In the genomic region with DNA sequence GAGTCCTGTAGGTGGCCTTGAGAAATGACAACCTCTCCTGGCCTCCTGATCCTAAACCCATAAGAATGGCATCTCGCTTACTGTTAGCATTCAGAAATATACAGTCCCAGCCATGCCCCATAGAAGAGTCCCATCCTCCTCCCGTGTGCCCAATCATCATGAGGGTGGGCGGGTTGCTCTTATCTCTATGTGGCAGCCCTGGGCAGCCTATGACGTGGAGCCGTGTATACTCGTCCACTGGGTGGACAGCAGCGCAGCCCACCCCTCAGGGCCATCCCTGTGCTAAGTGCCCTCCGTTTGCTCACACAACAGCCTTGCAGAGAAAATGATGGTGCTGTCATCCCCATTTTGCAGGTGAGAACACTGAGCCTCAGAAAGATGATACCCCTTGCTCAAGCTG, we compare ENCODE assay signal across 14 cellular contexts.
DNase-seq lines count a peak whose midpoint lies in the region; ATAC-seq, FAIRE-seq and TF ChIP-seq lines count a peak whose summit lies in the region.
"Had no signal": no experiment of that assay in that cellular context is flagged by ENCODE, and none has a peak within 500 bp of the region (broad histone marks: within the 10 kb centered on the region; RNA-seq: fewer than 3 reads in every experiment).

No MANE protein-coding gene starts in this region.

- no peak overlapping the region for H3K27ac ChIP-seq in HepG2 (ENCODE audit: extremely low read length, insufficient read depth, low read length)
- no peak overlapping the region for H3K27ac ChIP-seq in right lobe of liver
- H3K27ac ChIP-seq in cingulate gyrus (ENCODE audit: low read depth, low read length): peak overlapping the region; percentile 96
- no peak overlapping the region for H3K27ac ChIP-seq in neuronal stem cell (replicated peaks; ENCODE audit: low read length)
- H3K27ac ChIP-seq: GM23248 had no signal

- no peak for TF ChIP-seq CTCF in HepG2 (CRISPR knock-in tag; IDR thresholded peaks at IDR 0.05)
- TF ChIP-seq CTCF in right lobe of liver (IDR thresholded peaks at IDR 0.05): no peak

- no peak overlapping the region for H2BK12ac ChIP-seq in neuronal stem cell (ENCODE audit: low read length)

- H3K79me2 ChIP-seq in HepG2 (ENCODE audit: insufficient read depth, low read length): no peaks in the 10 kb centered on the region

- TF ChIP-seq RAD21 in HepG2 (CRISPR knock-in tag; IDR thresholded peaks at IDR 0.05): no peak

- in situ Hi-C loops in HepG2 (cut with HindIII; ENCODE audit: extremely low pct_ligation_motif_present, low pct_unique_long_range_greater_than_20kb) (loop anchor here (5.0 to 25.0 kb wide), 2 partner anchors 278 to 858 kb away; no protein-coding TSS in a partner anchor), G401 (cut with HindIII; ENCODE audit: low sequenced_read_pairs) (no loop called here)

- H3K4me3 ChIP-seq in HepG2 (replicated peaks in 1 of 3; ENCODE audit: insufficient read depth in 1 of 3, low read depth in 2 of 3, low read length in 3 of 3): no peak overlapping the region
- no peak overlapping the region for H3K4me3 ChIP-seq in right lobe of liver
- H3K4me3 ChIP-seq in neuronal stem cell (ENCODE audit: low read length in 2 of 2): no peak overlapping the region
- H3K4me3 ChIP-seq: GM23248 had no signal

- ATAC-seq in HepG2 (no peak), right lobe of liver (no peak)
- ATAC-seq: HCT116 had no signal

- H4K8ac ChIP-seq in neuronal stem cell (ENCODE audit: low read depth, low read length): no peak overlapping the region

- 0% methylated on average over 7 of the region's 8 CpGs for WGBS in HepG2 (ENCODE audit: low lambda C conversion rate)
- WGBS in right lobe of liver (ENCODE audit: insufficient coverage, low coverage, low lambda C conversion rate, missing lambda C conversion rate): 60% methylated on average over 1 of the region's 8 CpGs
- no CpG with 5 or more reads among the region's 8 CpGs for WGBS in neuronal stem cell (ENCODE audit: extremely low coverage in 2 of 2, insufficient read length in 2 of 2, insufficient replicate concordance in 1 of 2), 2 donors

- no peak overlapping the region for H2BK5ac ChIP-seq in neuronal stem cell (ENCODE audit: low read length)

- no peak overlapping the region for H3K14ac ChIP-seq in neuronal stem cell (ENCODE audit: low read length)

- TF ChIP-seq POLR2A in HepG2 (IDR thresholded peaks at IDR 0.05; ENCODE audit: insufficient read depth in 1 of 2, low read depth in 2 of 2, low read length in 2 of 2) (no peak), right lobe of liver (IDR thresholded peaks at IDR 0.05) (no peak)

- POLR2A ChIA-PET in HepG2 (lab: Yijun Ruan, JAX): no interaction called here

- peak overlapping the region; percentile 78 for H3K4ac ChIP-seq in neuronal stem cell (ENCODE audit: low read length)

- H3K9me3 ChIP-seq in HepG2 (ENCODE audit: low read length): no peaks in the 10 kb centered on the region
- H3K9me3 ChIP-seq in right lobe of liver: no peaks in the 10 kb centered on the region
- H3K9me3 ChIP-seq in neuronal stem cell (replicated peaks in 1 of 2; ENCODE audit: control insufficient read depth in 2 of 2, insufficient read depth in 1 of 2, low read depth in 1 of 2, low read length in 2 of 2): no peaks in the 10 kb centered on the region

- H3K27me3 ChIP-seq in HepG2 (ENCODE audit: control insufficient read depth in 1 of 2, insufficient read depth in 2 of 2, low read length in 2 of 2): peaks cover 3 to 57% of the 10 kb centered on the region in 2 experiments
- no peaks in the 10 kb centered on the region for H3K27me3 ChIP-seq in right lobe of liver
- peaks cover 0 to 26% (median 3%) of the 10 kb centered on the region in 3 experiments for H3K27me3 ChIP-seq in neuronal stem cell (ENCODE audit: control insufficient read depth in 3 of 3, insufficient read depth in 3 of 3, low read depth in 1 of 3, low read length in 3 of 3)

- H2AK5ac ChIP-seq in neuronal stem cell (ENCODE audit: low read depth, low read length): peak overlapping the region; percentile 51

- H3K4me1 ChIP-seq in HepG2 (ENCODE audit: insufficient read depth, low read length) (no peaks in the 10 kb centered on the region), right lobe of liver (no peaks in the 10 kb centered on the region), neuronal stem cell (ENCODE audit: control insufficient read depth in 2 of 2, insufficient read depth in 1 of 2, low read depth in 1 of 2, low read length in 2 of 2) (peaks cover 2 to 7% of the 10 kb centered on the region in 2 donors)

- H3K36me3 ChIP-seq in HepG2 (replicated peaks in 1 of 2; ENCODE audit: control insufficient read depth in 1 of 2, insufficient read depth in 2 of 2, low read length in 2 of 2): no peaks in the 10 kb centered on the region
- peaks cover 0 to 6% (median 0%) of the 10 kb centered on the region in 4 donors for H3K36me3 ChIP-seq in right lobe of liver
- H3K36me3 ChIP-seq in neuronal stem cell (replicated peaks in 1 of 2; ENCODE audit: control insufficient read depth in 2 of 2, insufficient read depth in 2 of 2, low read length in 2 of 2): no peaks in the 10 kb centered on the region

- BruUV-seq in HepG2 (replicated peaks; lab: Mats Ljungman, UMichigan): no TSS peak

- no peak overlapping the region for H4K91ac ChIP-seq in neuronal stem cell (ENCODE audit: low read depth, low read length, poor library complexity)

- H3K9ac ChIP-seq in HepG2 (ENCODE audit: insufficient read depth, low read depth, low read length) (no peak overlapping the region), neuronal stem cell (ENCODE audit: low read depth, low read length, poor library complexity) (no peak overlapping the region)
- H3K9ac ChIP-seq: GM23248 had no signal

- TF ChIP-seq EP300 in HepG2 (IDR thresholded peaks at IDR 0.05; ENCODE audit: low read depth in 2 of 2, low read length in 2 of 2) (no peak), HepG2 (CRISPR knock-in tag; IDR thresholded peaks at IDR 0.05; ENCODE audit: borderline replicate concordance) (no peak)

- H3K23ac ChIP-seq in neuronal stem cell (ENCODE audit: low read depth, low read length, poor library complexity): no peak overlapping the region

- no peak overlapping the region for H2BK120ac ChIP-seq in neuronal stem cell (ENCODE audit: low read depth, low read length)

- DNase-seq in HepG2 (ENCODE audit: low spot score): no peak
- no peak for DNase-seq in right lobe of liver
- no peak for DNase-seq in neuronal stem cell (ENCODE audit: low spot score)
- DNase-seq in G401 (ENCODE audit: low spot score): no peak
- no peak for DNase-seq in NCI-H2171 (lab: John Stamatoyannopoulos, UW)
- no peak for DNase-seq in NCI-H748 (lab: John Stamatoyannopoulos, UW; ENCODE audit: unreplicated experiment)
- no peak for DNase-seq in GM19238 (ENCODE audit: insufficient read length, low spot score)
- DNase-seq: CD8-positive, alpha-beta memory T cell; DMS53; GM23248 had no signal

- intact Hi-C loops in HepG2 (cut with micrococcal nuclease; ENCODE audit: unreplicated experiment): no loop called here
- intact Hi-C loops in right lobe of liver (cut with DNase I): no loop called here

- FAIRE-seq in HepG2 (lab: Jason Lieb, UNC): no peak
- FAIRE-seq: A204.1, H54 had no signal

- no peak overlapping the region for H2BK15ac ChIP-seq in neuronal stem cell (ENCODE audit: low read length)

- no peaks in the 10 kb centered on the region for H3K79me1 ChIP-seq in neuronal stem cell (ENCODE audit: low read depth, low read length)

- peak overlapping the region; percentile 46 for H3K18ac ChIP-seq in neuronal stem cell (ENCODE audit: low read length)

- no peak overlapping the region for H2AFZ ChIP-seq in HepG2 (ENCODE audit: low read length)
- no peak overlapping the region for H2AFZ ChIP-seq in neuronal stem cell (ENCODE audit: low read length)
- H2AFZ ChIP-seq: GM23248 had no signal

- H3K4me2 ChIP-seq in HepG2 (ENCODE audit: low read depth, low read length) (no peak overlapping the region), neuronal stem cell (ENCODE audit: insufficient read depth, low read length, poor library complexity, severe bottlenecking) (no peak overlapping the region)

- CTCF ChIA-PET in HepG2 (lab: Yijun Ruan, JAX; ENCODE audit: low intra/inter-chr PET ratio, low total read pairs): no interaction called here

- no peaks in the 10 kb centered on the region for H4K20me1 ChIP-seq in HepG2 (ENCODE audit: insufficient read depth, low read length)

TF ChIP-seq in HepG2, 621 proteins besides CTCF, POLR2A, EP300 and RAD21:
- TF ChIP-seq ZFYVE20 (CRISPR knock-in tag; IDR thresholded peaks at IDR 0.05; ENCODE audit: borderline replicate concordance, low read depth) (no peak), ZNF629 (CRISPR knock-in tag; conservative IDR thresholded peaks at IDR 0.05) (0 out of 2 replicates have a peak, but pooled peaks have one; percentile 14)
- TF ChIP-seq, protein P1, sequence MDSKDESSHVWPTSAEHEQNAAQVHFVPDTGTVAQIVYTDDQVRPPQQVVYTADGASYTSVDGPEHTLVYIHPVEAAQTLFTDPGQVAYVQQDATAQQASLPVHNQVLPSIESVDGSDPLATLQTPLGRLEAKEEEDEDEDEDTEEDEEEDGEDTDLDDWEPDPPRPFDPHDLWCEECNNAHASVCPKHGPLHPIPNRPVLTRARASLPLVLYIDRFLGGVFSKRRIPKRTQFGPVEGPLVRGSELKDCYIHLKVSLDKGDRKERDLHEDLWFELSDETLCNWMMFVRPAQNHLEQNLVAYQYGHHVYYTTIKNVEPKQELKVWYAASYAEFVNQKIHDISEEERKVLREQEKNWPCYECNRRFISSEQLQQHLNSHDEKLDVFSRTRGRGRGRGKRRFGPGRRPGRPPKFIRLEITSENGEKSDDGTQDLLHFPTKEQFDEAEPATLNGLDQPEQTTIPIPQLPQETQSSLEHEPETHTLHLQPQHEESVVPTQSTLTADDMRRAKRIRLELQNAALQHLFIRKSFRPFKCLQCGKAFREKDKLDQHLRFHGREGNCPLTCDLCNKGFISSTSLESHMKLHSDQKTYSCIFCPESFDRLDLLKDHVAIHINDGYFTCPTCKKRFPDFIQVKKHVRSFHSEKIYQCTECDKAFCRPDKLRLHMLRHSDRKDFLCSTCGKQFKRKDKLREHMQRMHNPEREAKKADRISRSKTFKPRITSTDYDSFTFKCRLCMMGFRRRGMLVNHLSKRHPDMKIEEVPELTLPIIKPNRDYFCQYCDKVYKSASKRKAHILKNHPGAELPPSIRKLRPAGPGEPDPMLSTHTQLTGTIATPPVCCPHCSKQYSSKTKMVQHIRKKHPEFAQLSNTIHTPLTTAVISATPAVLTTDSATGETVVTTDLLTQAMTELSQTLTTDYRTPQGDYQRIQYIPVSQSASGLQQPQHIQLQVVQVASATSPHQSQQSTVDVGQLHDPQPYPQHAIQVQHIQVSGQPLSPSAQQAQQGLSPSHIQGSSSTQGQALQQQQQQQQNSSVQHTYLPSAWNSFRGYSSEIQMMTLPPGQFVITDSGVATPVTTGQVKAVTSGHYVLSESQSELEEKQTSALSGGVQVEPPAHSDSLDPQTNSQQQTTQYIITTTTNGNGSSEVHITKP (CRISPR knock-in tag; IDR thresholded peaks at IDR 0.05; ENCODE audit: low read depth): no peak
- TF ChIP-seq, protein P2, sequence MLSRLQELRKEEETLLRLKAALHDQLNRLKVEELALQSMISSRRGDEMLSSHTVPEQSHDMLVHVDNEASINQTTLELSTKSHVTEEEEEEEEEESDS (CRISPR knock-in tag; IDR thresholded peaks at IDR 0.05; ENCODE audit: borderline replicate concordance): no peak
